In the genomic region with DNA sequence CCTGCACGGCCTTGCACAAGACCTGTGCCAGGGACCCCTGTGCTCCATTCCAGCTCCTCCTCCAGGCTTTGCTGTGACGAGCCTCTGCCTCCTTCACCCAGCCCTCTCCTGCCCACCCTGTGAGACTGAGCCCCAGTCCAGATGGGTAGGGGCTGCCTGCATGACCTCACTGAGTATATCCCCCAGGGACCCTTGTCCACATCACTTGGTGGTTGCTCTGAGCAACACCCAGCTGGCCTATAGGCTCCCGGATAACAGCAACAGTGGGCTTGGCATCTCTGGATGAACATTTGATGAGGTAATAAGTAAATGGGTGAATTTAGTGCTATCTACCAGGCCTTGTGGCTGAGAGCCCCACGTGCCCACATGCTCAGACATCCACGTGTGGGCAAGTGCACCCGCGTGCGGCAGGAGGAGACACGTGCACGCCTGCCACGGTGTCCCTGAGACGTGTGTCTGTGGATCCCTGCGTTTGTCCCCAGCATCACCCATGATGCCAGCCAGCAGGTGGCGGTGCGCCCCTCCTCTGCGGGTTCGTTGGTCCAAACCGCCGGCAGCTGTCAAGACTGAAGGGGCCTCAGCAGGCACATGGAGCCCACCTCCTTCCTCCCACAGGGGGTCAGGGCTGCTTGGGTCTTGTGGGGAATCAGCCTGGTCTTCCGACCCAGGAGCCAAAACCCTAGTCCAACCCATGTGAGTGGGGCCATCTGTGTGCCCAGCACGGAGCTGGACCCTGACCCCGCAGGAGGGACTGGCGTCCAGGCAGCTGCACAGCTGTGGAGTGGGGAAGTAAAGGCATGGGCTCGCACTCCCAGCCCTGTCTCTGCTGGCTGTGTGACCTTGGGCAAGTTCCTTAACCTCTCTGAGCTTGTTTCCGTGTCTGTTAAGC, we compare ENCODE assay signal across 2 cellular contexts.
TF ChIP-seq lines count a peak whose summit lies in the region.

No MANE protein-coding gene starts in this region.

TF ChIP-seq in GM23338, 12 proteins besides CTCF, POLR2A, EP300 and RAD21 (continued from another document and continues in another):
- no peak for TF ChIP-seq ZNF331 (CRISPR knock-in tag; IDR thresholded peaks at IDR 0.05; ENCODE audit: low read depth)
- no peak for TF ChIP-seq STAT1 (IDR thresholded peaks at IDR 0.05; ENCODE audit: unreplicated experiment)
- no peak for TF ChIP-seq POLR2AphosphoS5 (IDR thresholded peaks at IDR 0.05; ENCODE audit: low read depth)
- no peak for TF ChIP-seq NANOG (IDR thresholded peaks at IDR 0.05; ENCODE audit: borderline replicate concordance)
- no peak for TF ChIP-seq EZH2phosphoT487 (IDR thresholded peaks at IDR 0.05; ENCODE audit: unreplicated experiment)
- TF ChIP-seq, protein P1, sequence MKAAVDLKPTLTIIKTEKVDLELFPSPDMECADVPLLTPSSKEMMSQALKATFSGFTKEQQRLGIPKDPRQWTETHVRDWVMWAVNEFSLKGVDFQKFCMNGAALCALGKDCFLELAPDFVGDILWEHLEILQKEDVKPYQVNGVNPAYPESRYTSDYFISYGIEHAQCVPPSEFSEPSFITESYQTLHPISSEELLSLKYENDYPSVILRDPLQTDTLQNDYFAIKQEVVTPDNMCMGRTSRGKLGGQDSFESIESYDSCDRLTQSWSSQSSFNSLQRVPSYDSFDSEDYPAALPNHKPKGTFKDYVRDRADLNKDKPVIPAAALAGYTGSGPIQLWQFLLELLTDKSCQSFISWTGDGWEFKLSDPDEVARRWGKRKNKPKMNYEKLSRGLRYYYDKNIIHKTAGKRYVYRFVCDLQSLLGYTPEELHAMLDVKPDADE (IDR thresholded peaks at IDR 0.05): no peak
- TF ChIP-seq, protein P2, sequence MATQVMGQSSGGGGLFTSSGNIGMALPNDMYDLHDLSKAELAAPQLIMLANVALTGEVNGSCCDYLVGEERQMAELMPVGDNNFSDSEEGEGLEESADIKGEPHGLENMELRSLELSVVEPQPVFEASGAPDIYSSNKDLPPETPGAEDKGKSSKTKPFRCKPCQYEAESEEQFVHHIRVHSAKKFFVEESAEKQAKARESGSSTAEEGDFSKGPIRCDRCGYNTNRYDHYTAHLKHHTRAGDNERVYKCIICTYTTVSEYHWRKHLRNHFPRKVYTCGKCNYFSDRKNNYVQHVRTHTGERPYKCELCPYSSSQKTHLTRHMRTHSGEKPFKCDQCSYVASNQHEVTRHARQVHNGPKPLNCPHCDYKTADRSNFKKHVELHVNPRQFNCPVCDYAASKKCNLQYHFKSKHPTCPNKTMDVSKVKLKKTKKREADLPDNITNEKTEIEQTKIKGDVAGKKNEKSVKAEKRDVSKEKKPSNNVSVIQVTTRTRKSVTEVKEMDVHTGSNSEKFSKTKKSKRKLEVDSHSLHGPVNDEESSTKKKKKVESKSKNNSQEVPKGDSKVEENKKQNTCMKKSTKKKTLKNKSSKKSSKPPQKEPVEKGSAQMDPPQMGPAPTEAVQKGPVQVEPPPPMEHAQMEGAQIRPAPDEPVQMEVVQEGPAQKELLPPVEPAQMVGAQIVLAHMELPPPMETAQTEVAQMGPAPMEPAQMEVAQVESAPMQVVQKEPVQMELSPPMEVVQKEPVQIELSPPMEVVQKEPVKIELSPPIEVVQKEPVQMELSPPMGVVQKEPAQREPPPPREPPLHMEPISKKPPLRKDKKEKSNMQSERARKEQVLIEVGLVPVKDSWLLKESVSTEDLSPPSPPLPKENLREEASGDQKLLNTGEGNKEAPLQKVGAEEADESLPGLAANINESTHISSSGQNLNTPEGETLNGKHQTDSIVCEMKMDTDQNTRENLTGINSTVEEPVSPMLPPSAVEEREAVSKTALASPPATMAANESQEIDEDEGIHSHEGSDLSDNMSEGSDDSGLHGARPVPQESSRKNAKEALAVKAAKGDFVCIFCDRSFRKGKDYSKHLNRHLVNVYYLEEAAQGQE (IDR thresholded peaks at IDR 0.05; ENCODE audit: unreplicated experiment): no peak
- TF ChIP-seq ZNF114 (CRISPR knock-in tag; IDR thresholded peaks at IDR 0.05): no peak

TF ChIP-seq in K562, 482 proteins besides CTCF, POLR2A, EP300 and RAD21 (continues in another document):
- peak; percentile 73 for TF ChIP-seq ESRRA (IDR thresholded peaks at IDR 0.05; ENCODE audit: borderline replicate concordance, low read depth)
- TF ChIP-seq EP400 (IDR thresholded peaks at IDR 0.05): peak; percentile 85
- 0 out of 2 replicates have a peak, but pooled peaks have one; percentile 28 for TF ChIP-seq KAT8 (IDR thresholded peaks at IDR 0.05; ENCODE audit: low read depth)
- TF ChIP-seq ZNF583 (CRISPR knock-in tag; IDR thresholded peaks at IDR 0.05): peak; percentile 75
- TF ChIP-seq ARNT (IDR thresholded peaks at IDR 0.05): peak in 1 of 2 experiments; percentile 37; a peak in 1 of 4 replicates
- TF ChIP-seq DPF2 (IDR thresholded peaks at IDR 0.05): peak; percentile 64
- TF ChIP-seq SAFB (IDR thresholded peaks at IDR 0.05; ENCODE audit: borderline replicate concordance, low read depth, low read length): peak; percentile 63; the same call in 1 of the 2 replicates
- peak; percentile 81 for TF ChIP-seq RHOXF2B (CRISPR knock-in tag; conservative IDR thresholded peaks at IDR 0.05)
- no peak for TF ChIP-seq EGR1 (conservative IDR thresholded peaks at IDR 0.05)
- no peak for TF ChIP-seq CBFA2T2 (conservative IDR thresholded peaks at IDR 0.05)
- TF ChIP-seq, protein P3, sequence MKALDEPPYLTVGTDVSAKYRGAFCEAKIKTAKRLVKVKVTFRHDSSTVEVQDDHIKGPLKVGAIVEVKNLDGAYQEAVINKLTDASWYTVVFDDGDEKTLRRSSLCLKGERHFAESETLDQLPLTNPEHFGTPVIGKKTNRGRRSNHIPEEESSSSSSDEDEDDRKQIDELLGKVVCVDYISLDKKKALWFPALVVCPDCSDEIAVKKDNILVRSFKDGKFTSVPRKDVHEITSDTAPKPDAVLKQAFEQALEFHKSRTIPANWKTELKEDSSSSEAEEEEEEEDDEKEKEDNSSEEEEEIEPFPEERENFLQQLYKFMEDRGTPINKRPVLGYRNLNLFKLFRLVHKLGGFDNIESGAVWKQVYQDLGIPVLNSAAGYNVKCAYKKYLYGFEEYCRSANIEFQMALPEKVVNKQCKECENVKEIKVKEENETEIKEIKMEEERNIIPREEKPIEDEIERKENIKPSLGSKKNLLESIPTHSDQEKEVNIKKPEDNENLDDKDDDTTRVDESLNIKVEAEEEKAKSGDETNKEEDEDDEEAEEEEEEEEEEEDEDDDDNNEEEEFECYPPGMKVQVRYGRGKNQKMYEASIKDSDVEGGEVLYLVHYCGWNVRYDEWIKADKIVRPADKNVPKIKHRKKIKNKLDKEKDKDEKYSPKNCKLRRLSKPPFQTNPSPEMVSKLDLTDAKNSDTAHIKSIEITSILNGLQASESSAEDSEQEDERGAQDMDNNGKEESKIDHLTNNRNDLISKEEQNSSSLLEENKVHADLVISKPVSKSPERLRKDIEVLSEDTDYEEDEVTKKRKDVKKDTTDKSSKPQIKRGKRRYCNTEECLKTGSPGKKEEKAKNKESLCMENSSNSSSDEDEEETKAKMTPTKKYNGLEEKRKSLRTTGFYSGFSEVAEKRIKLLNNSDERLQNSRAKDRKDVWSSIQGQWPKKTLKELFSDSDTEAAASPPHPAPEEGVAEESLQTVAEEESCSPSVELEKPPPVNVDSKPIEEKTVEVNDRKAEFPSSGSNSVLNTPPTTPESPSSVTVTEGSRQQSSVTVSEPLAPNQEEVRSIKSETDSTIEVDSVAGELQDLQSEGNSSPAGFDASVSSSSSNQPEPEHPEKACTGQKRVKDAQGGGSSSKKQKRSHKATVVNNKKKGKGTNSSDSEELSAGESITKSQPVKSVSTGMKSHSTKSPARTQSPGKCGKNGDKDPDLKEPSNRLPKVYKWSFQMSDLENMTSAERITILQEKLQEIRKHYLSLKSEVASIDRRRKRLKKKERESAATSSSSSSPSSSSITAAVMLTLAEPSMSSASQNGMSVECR (CRISPR knock-in tag; IDR thresholded peaks at IDR 0.05): peak; percentile 98
- no peak for TF ChIP-seq NR2F6 (CRISPR knock-in tag; IDR thresholded peaks at IDR 0.05)
- peak; percentile 65; the same call in 1 of the 2 replicates for TF ChIP-seq ZNF511 (CRISPR knock-in tag; IDR thresholded peaks at IDR 0.05)
- peak; percentile 59 to 74; a peak in 1 of 4 replicates for TF ChIP-seq ETV6 (IDR thresholded peaks at IDR 0.05; ENCODE audit: borderline replicate concordance in 1 of 2, low read depth in 2 of 2, low read length in 1 of 2)
- no peak for TF ChIP-seq ETV6 (CRISPR knock-in tag; IDR thresholded peaks at IDR 0.05; ENCODE audit: borderline replicate concordance)
- peak; percentile 94 for TF ChIP-seq CC2D1A (IDR thresholded peaks at IDR 0.05)
- peak; percentile 96 for TF ChIP-seq MYC (IDR thresholded peaks at IDR 0.05; ENCODE audit: low read depth, low read length)
- TF ChIP-seq MYC (CRISPR knock-in tag; IDR thresholded peaks at IDR 0.05; ENCODE audit: borderline replicate concordance, low read depth): 0 out of 2 replicates have a peak, but pooled peaks have one; percentile 66
- TF ChIP-seq ZNF766 (CRISPR knock-in tag; conservative IDR thresholded peaks at IDR 0.05): peak; percentile 65; the same call in 1 of the 2 replicates
- TF ChIP-seq MGA (IDR thresholded peaks at IDR 0.05): peak; percentile 94
- peak; percentile 10; the same call in 1 of the 2 replicates for TF ChIP-seq PHF8 (IDR thresholded peaks at IDR 0.05; ENCODE audit: borderline replicate concordance, low read length)
- TF ChIP-seq SIN3A (IDR thresholded peaks at IDR 0.05; ENCODE audit: borderline replicate concordance in 2 of 2, control insufficient read depth in 1 of 2, low read depth in 2 of 2, low read length in 2 of 2): peak; percentile 38 to 87; a peak in 2 of 4 replicates
